In the genomic region with DNA sequence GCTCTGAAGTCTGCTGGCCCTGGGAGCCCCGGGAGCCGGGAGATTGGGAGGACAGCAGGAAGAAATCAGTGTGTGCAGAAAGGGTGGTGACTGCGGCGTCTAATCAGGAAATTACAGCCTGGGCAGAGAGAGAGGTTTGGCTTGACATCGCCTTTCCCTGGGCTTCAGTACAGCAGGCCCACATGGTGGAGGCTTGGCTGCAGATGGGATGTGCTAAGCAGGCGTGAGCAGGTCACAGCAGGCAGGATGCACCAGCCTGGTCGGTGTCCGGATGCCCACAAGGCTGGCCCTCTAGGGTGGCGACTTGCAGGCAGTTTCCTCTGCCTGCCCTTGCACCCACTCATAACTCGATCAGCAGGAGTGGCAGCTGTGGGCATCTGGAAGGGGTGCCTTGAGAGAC, we compare ENCODE assay signal across 1 cellular context.
TF ChIP-seq lines count a peak whose summit lies in the region.

No MANE protein-coding gene starts in this region.

TF ChIP-seq in WTC11, 78 proteins besides CTCF, POLR2A, EP300 and RAD21 (continued from another document):
- TF ChIP-seq, protein P1, sequence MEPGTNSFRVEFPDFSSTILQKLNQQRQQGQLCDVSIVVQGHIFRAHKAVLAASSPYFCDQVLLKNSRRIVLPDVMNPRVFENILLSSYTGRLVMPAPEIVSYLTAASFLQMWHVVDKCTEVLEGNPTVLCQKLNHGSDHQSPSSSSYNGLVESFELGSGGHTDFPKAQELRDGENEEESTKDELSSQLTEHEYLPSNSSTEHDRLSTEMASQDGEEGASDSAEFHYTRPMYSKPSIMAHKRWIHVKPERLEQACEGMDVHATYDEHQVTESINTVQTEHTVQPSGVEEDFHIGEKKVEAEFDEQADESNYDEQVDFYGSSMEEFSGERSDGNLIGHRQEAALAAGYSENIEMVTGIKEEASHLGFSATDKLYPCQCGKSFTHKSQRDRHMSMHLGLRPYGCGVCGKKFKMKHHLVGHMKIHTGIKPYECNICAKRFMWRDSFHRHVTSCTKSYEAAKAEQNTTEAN (CRISPR knock-in tag; IDR thresholded peaks at IDR 0.05): no peak
